In genomic region chr19:43950834-43951626, GRCh38 we compare ENCODE assay signal across 8 cellular contexts. TPM values are rescaled to one million over a fixed set of nuclear protein-coding genes. Genes with fewer than 3 reads are reported as not detected.
DNase-seq lines count a peak whose midpoint lies in the region; ATAC-seq and TF ChIP-seq lines count a peak whose summit lies in the region.

Gene ZNF221 (plus strand): TSS chr19:43951228. CDS start chr19:43962727, 11,499 bp downstream.

- peak within 1 kb of the TSS; percentile 88 for H3K27ac Mint-ChIP-seq in GM23338
- peak within 1 kb of the TSS; percentile 31 to 87 for H3K27ac Mint-ChIP-seq in activated naive CD4-positive, alpha-beta T cell treated with anti-CD3 and anti-CD28 coated beads, Interleukin-2, amount 50 U/mL, for 72 hours

- H3K4me3 Mint-ChIP-seq in GM23338: peak within 1 kb of the TSS; percentile 99

- peak; percentile 98 for ATAC-seq in GM23338
- ATAC-seq in activated naive CD4-positive, alpha-beta T cell treated with anti-CD3 and anti-CD28 coated beads, Interleukin-2, amount 50 U/mL, for 72 hours: peak; percentile 94 to 97

- peaks cover 2% of the 10 kb centered on the region; the same call in 2 of the 3 replicates for H3K4me1 Mint-ChIP-seq in GM23338

- no peaks in the 10 kb centered on the region for H3K27me3 ChIP-seq in GM23338 (ENCODE audit: insufficient read depth)

- peak; percentile 99 for DNase-seq in EL
- DNase-seq in GM23338 (ENCODE audit: low spot score): peak; percentile 99
- DNase-seq in M059J (ENCODE audit: low read depth): peak; percentile 98
- peak; percentile 53 for DNase-seq in SIG-M5 (lab: John Stamatoyannopoulos, UW)
- peak; percentile 60 to 83 for DNase-seq in activated naive CD4-positive, alpha-beta T cell treated with anti-CD3 and anti-CD28 coated beads, Interleukin-2, amount 50 U/mL, for 72 hours (ENCODE audit: low spot score in 2 of 2)
- DNase-seq in glomerular endothelial cell (ENCODE audit: extremely low read depth, low read depth, low spot score): peak; percentile 95
- DNase-seq in non-pigmented ciliary epithelial cell (ENCODE audit: low read depth): peak; percentile 98

- peak within 1 kb of the TSS; percentile 61 for H2AFZ ChIP-seq in GM23338

- no peak within 1 kb of the TSS for H3K27ac ChIP-seq in GM23338 (ENCODE audit: low read depth)
- H3K27ac ChIP-seq in temporal lobe (ENCODE audit: low read depth, low read length): peak within 1 kb of the TSS; percentile 47

- 0 out of 2 replicates have a peak, but pooled peaks cover 6% of the 10 kb centered on the region for H3K79me2 ChIP-seq in GM23338 (replicated peaks; ENCODE audit: insufficient read depth)

- peak within 1 kb of the TSS; percentile 64 for H3K4me3 ChIP-seq in GM23338

- H3K27me3 Mint-ChIP-seq in GM23338 (ENCODE audit: insufficient read depth, low read depth, poor library complexity): peaks cover 11% of the 10 kb centered on the region

- TF ChIP-seq CTCF in GM23338 (conservative IDR thresholded peaks at IDR 0.05; ENCODE audit: low read depth in 2 of 2): peak; percentile 55 to 65

- H3K9me2 ChIP-seq in GM23338 (ENCODE audit: insufficient read depth): peaks cover 13% of the 10 kb centered on the region; the same call in 1 of the 2 replicates

- peaks cover 31% of the 10 kb centered on the region for H3K36me3 Mint-ChIP-seq in GM23338 (ENCODE audit: low read depth)
- H3K36me3 Mint-ChIP-seq in activated naive CD4-positive, alpha-beta T cell treated with anti-CD3 and anti-CD28 coated beads, Interleukin-2, amount 50 U/mL, for 72 hours: peaks cover 50 to 52% of the 10 kb centered on the region in 2 donors

- no peaks in the 10 kb centered on the region; the same call in 1 of the 2 replicates for H3K4me1 ChIP-seq in GM23338 (ENCODE audit: insufficient read depth)

- no peaks in the 10 kb centered on the region for H3K36me3 ChIP-seq in GM23338 (ENCODE audit: insufficient read depth)

- no peaks in the 10 kb centered on the region for H3F3A ChIP-seq in GM23338 (replicated peaks; ENCODE audit: low read depth)

- peak within 1 kb of the TSS; percentile 88 for H3K4me2 ChIP-seq in GM23338

- 0 out of 2 replicates have a peak, but pooled peaks cover 3% of the 10 kb centered on the region for H4K20me1 ChIP-seq in GM23338 (replicated peaks; ENCODE audit: insufficient read depth)

- H3K9me3 Mint-ChIP-seq in GM23338: peaks cover 57% of the 10 kb centered on the region
- peaks cover 35 to 47% of the 10 kb centered on the region in 2 donors for H3K9me3 Mint-ChIP-seq in activated naive CD4-positive, alpha-beta T cell treated with anti-CD3 and anti-CD28 coated beads, Interleukin-2, amount 50 U/mL, for 72 hours

TF ChIP-seq in GM23338, 12 proteins besides CTCF, POLR2A, EP300 and RAD21:
- TF ChIP-seq POLR2AphosphoS5 (IDR thresholded peaks at IDR 0.05; ENCODE audit: low read depth) (peak; percentile 46; the same call in 1 of the 2 replicates), ZNF114 (CRISPR knock-in tag; IDR thresholded peaks at IDR 0.05) (0 out of 2 replicates have a peak, but pooled peaks have one; percentile 39), ZNF331 (CRISPR knock-in tag; IDR thresholded peaks at IDR 0.05; ENCODE audit: low read depth) (no peak), NANOG (IDR thresholded peaks at IDR 0.05; ENCODE audit: borderline replicate concordance) (no peak), EZH2 (IDR thresholded peaks at IDR 0.05; ENCODE audit: low read depth, unreplicated experiment) (no peak), STAT1 (IDR thresholded peaks at IDR 0.05; ENCODE audit: unreplicated experiment) (no peak), CREB1 (CRISPR knock-in tag; IDR thresholded peaks at IDR 0.05; ENCODE audit: low read depth) (peak; percentile 59; the same call in 1 of the 2 replicates), ETS1 (IDR thresholded peaks at IDR 0.05) (peak; percentile 97)

RNA-seq across cellular contexts. Expression of gene ZNF221, which starts in this region (rescaled TPM):
- 9.2 and 14.0 TPM in 2 replicates for total RNA-seq in GM23338 (2014; rRNA removed; shearing (Covaris generic))
- polyA plus RNA-seq in GM23338 (2016; fragmentation: Nextera tagmentation; extraction: Ambion mirVana): 1.5 and 1.6 TPM in 2 replicates
- 3.6 and 7.2 TPM in 2 replicates for total RNA-seq in M059J (2014; rRNA removed; shearing (Covaris generic))
- total RNA-seq in activated naive CD4-positive, alpha-beta T cell treated with anti-CD3 and anti-CD28 coated beads, Interleukin-2, amount 50 U/mL, for 72 hours: 1 to 10 TPM; 1.1 to 3.4 TPM
- total RNA-seq in glomerular endothelial cell (4.1 and 5.1 TPM in 2 replicates), temporal lobe (23.8 TPM)
